ENCODE assay signal across 12 cellular contexts in genomic region chr12:31804185-31804504, GRCh38.
DNase-seq lines count a peak whose midpoint lies in the region; ATAC-seq and TF ChIP-seq lines count a peak whose summit lies in the region.
"Had no signal": no experiment of that assay in that cellular context is flagged by ENCODE, and none has a peak within 500 bp of the region (broad histone marks: within the 10 kb centered on the region; RNA-seq: fewer than 3 reads in every experiment).

No MANE protein-coding gene starts in this region.

- no peak overlapping the region for H3K9ac ChIP-seq in OCI-LY1 (ENCODE audit: low read length)

- BruUV-seq in A673 (replicated peaks; lab: Mats Ljungman, UMichigan) (no TSS peak), PC-9 (replicated peaks; lab: Mats Ljungman, UMichigan) (no TSS peak)

- TF ChIP-seq CTCF in GM13977 (IDR thresholded peaks at IDR 0.05; ENCODE audit: extremely low read depth, insufficient read depth, missing control alignments) (no peak), OCI-LY1 (IDR thresholded peaks at IDR 0.05; ENCODE audit: low read length) (no peak), A673 (conservative IDR thresholded peaks at IDR 0.05; ENCODE audit: low read depth, low read length) (no peak), PC-9 (conservative IDR thresholded peaks at IDR 0.05) (no peak)

- H3K4me2 ChIP-seq in OCI-LY1 (ENCODE audit: low read length) (no peak overlapping the region), PC-9 (no peak overlapping the region)

- intact Hi-C loops in A673 (cut with micrococcal nuclease; ENCODE audit: unreplicated experiment) = no loop called here
- intact Hi-C loops in PC-9 (cut with micrococcal nuclease; ENCODE audit: unreplicated experiment) = no loop called here

- in situ Hi-C loops in GM13977 (cut with MboI; ENCODE audit: low pct_unique_long_range_greater_than_20kb, low sequenced_read_pairs, unreplicated experiment) = no loop called here

- no peaks in the 10 kb centered on the region for H4K20me1 ChIP-seq in OCI-LY1 (ENCODE audit: insufficient read depth, low read length)
- no peaks in the 10 kb centered on the region for H4K20me1 ChIP-seq in PC-9 (ENCODE audit: insufficient read depth)

- peak; percentile 41 for ATAC-seq in GM21723 (IDR thresholded peaks at IDR 0.05; ENCODE audit: unreplicated experiment)
- ATAC-seq in naive B cell (ENCODE audit: low read depth in 2 of 2) = no peak
- ATAC-seq: gastrocnemius medialis had no signal

- peak overlapping the region; percentile 18 to 80 (median 58) for H3K27ac Mint-ChIP-seq in naive B cell

- peaks cover 0 to 3% (median 0%) of the 10 kb centered on the region in 7 donors for H3K9me3 Mint-ChIP-seq in naive B cell

- DNase-seq in GM13977 (ENCODE audit: low spot score) (peak; percentile 50), naive B cell (no peak), SHP77 (lab: John Stamatoyannopoulos, UW) (no peak), RPMI8226 (no peak), A673 (ENCODE audit: low spot score) (no peak), PC-9 (no peak)
- DNase-seq: dermis blood vessel endothelial cell, gastrocnemius medialis, NCI-H187 treated with DMSO at 0.1 percent for 48 hours had no signal

- no peaks in the 10 kb centered on the region for H3K27me3 ChIP-seq in OCI-LY1 (ENCODE audit: insufficient read depth, low read length)
- H3K27me3 ChIP-seq in A673 (replicated peaks; ENCODE audit: insufficient read depth, low read depth, low read length, poor library complexity) = no peaks in the 10 kb centered on the region
- H3K27me3 ChIP-seq in PC-9 (ENCODE audit: insufficient read depth, low read depth) = no peaks in the 10 kb centered on the region
- H3K27me3 ChIP-seq: gastrocnemius medialis had no signal

- H3K27ac ChIP-seq in OCI-LY1 (ENCODE audit: low read depth, low read length, poor library complexity, severe bottlenecking) (peak overlapping the region; percentile 21), A673 (ENCODE audit: low read depth, low read length, poor library complexity, severe bottlenecking) (no peak overlapping the region), PC-9 (no peak overlapping the region)
- H3K27ac ChIP-seq: gastrocnemius medialis, prostate gland had no signal

- H3K36me3 ChIP-seq in OCI-LY1 (ENCODE audit: insufficient read depth, low read length) (no peaks in the 10 kb centered on the region), A673 (ENCODE audit: insufficient read depth, low read length, poor library complexity, severe bottlenecking) (no peaks in the 10 kb centered on the region), PC-9 (ENCODE audit: low read depth) (no peaks in the 10 kb centered on the region)
- H3K36me3 ChIP-seq: gastrocnemius medialis, prostate gland had no signal

- H3K4me1 Mint-ChIP-seq in naive B cell = peaks cover 40 to 52% (median 41%) of the 10 kb centered on the region in 3 donors

- POLR2A ChIA-PET in A673 (lab: Charles Lee; ENCODE audit: low non-redundant PET) (no interaction called here), PC-9 (lab: Charles Lee; ENCODE audit: unreplicated experiment) (no interaction called here)

- no peaks in the 10 kb centered on the region for H3K27me3 Mint-ChIP-seq in naive B cell

- H3K9me3 ChIP-seq in OCI-LY1 (ENCODE audit: low read length) (no peaks in the 10 kb centered on the region), A673 (ENCODE audit: low read depth, low read length, poor library complexity, severe bottlenecking) (no peaks in the 10 kb centered on the region), PC-9 (ENCODE audit: insufficient read depth, low read depth) (no peaks in the 10 kb centered on the region)
- H3K9me3 ChIP-seq: gastrocnemius medialis, prostate gland had no signal

- H2AFZ ChIP-seq in OCI-LY1 (ENCODE audit: low read length) = no peak overlapping the region
- H2AFZ ChIP-seq in PC-9 = no peak overlapping the region

- H3K4me1 ChIP-seq in OCI-LY1 (ENCODE audit: insufficient read depth, low read length, severe bottlenecking) (peaks cover 35% of the 10 kb centered on the region), A673 (ENCODE audit: insufficient read depth, low read length, poor library complexity, severe bottlenecking) (no peaks in the 10 kb centered on the region), PC-9 (replicated peaks; ENCODE audit: insufficient read depth) (no peaks in the 10 kb centered on the region)
- H3K4me1 ChIP-seq: gastrocnemius medialis, prostate gland had no signal

- H3K79me2 ChIP-seq in OCI-LY1 (ENCODE audit: insufficient read depth, low read length) (no peaks in the 10 kb centered on the region), PC-9 (ENCODE audit: low read depth) (no peaks in the 10 kb centered on the region)

- no peaks in the 10 kb centered on the region for H3K36me3 Mint-ChIP-seq in naive B cell

- peak overlapping the region in 4 of 8 donors; percentile 16 to 70 (median 54) for H3K4me3 Mint-ChIP-seq in naive B cell

- no peak overlapping the region for H3K4me3 ChIP-seq in OCI-LY1 (ENCODE audit: low read depth, low read length, poor library complexity, severe bottlenecking)
- H3K4me3 ChIP-seq in A673 (ENCODE audit: low read depth, low read length, poor library complexity, severe bottlenecking) = no peak overlapping the region
- H3K4me3 ChIP-seq in PC-9 = no peak overlapping the region
- H3K4me3 ChIP-seq: gastrocnemius medialis, prostate gland had no signal

- CTCF ChIA-PET in A673 (lab: Charles Lee) (no interaction called here), PC-9 (lab: Charles Lee) (interaction anchor here (0.6 kb wide), 1 partner anchor 71 kb away, joined by 9 read pairs; no protein-coding TSS in a partner anchor)

- H3K9me2 ChIP-seq in OCI-LY1 (ENCODE audit: low read depth, low read length) (no peaks in the 10 kb centered on the region), PC-9 (ENCODE audit: insufficient read depth) (no peaks in the 10 kb centered on the region)

- H3F3A ChIP-seq in OCI-LY1 (ENCODE audit: insufficient read depth, low read length) (0 out of 2 replicates have a peak, but pooled peaks cover 3% of the 10 kb centered on the region), PC-9 (ENCODE audit: insufficient read depth, low read depth) (no peaks in the 10 kb centered on the region)
